ENCODE assay signal across 1 cellular context in the genomic region with DNA sequence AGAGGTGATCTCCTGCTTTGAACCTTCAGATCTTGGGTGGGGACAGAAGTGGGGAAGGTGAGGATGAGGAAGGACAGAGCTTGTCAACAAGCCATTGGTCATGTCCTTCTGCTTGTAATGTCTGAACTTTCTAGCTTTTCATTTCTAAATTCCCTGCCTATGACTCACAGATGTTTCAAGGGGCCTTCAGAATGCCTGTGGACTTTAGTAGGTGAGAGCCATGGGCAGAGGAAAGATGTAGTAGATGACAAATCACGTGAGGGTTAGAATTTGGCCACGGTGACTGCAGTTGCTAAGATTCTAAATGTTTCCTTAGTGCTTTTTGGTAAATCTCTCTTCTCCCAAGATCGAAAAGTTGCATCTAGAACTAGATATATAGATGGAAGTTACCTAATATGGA.
TF ChIP-seq lines count a peak whose summit lies in the region.

No MANE protein-coding gene starts in this region.

TF ChIP-seq in IMR-90, 13 proteins besides CTCF, POLR2A, EP300 and RAD21:
- TF ChIP-seq CHD1 (IDR thresholded peaks at IDR 0.05; ENCODE audit: low read depth, low read length) (no peak), FOS (IDR thresholded peaks at IDR 0.05; ENCODE audit: low read depth, low read length) (peak; percentile 26; the same call in 1 of the 2 replicates), BHLHE40 (IDR thresholded peaks at IDR 0.05; ENCODE audit: low read depth, low read length) (peak; percentile 81; the same call in 1 of the 2 replicates), RFX5 (IDR thresholded peaks at IDR 0.05; ENCODE audit: low read depth, low read length) (no peak), NFE2L2 (IDR thresholded peaks at IDR 0.05; ENCODE audit: low read depth, low read length) (no peak)
- TF ChIP-seq, protein P1, sequence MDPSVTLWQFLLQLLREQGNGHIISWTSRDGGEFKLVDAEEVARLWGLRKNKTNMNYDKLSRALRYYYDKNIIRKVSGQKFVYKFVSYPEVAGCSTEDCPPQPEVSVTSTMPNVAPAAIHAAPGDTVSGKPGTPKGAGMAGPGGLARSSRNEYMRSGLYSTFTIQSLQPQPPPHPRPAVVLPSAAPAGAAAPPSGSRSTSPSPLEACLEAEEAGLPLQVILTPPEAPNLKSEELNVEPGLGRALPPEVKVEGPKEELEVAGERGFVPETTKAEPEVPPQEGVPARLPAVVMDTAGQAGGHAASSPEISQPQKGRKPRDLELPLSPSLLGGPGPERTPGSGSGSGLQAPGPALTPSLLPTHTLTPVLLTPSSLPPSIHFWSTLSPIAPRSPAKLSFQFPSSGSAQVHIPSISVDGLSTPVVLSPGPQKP (IDR thresholded peaks at IDR 0.05; ENCODE audit: borderline replicate concordance, low read depth, low read length), result no peak
- TF ChIP-seq, protein P2, sequence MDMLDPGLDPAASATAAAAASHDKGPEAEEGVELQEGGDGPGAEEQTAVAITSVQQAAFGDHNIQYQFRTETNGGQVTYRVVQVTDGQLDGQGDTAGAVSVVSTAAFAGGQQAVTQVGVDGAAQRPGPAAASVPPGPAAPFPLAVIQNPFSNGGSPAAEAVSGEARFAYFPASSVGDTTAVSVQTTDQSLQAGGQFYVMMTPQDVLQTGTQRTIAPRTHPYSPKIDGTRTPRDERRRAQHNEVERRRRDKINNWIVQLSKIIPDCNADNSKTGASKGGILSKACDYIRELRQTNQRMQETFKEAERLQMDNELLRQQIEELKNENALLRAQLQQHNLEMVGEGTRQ (IDR thresholded peaks at IDR 0.05; ENCODE audit: low read depth, low read length), result peak; percentile 68
